Comparison of ENCODE assay signal across 24 cellular contexts in the genomic region with DNA sequence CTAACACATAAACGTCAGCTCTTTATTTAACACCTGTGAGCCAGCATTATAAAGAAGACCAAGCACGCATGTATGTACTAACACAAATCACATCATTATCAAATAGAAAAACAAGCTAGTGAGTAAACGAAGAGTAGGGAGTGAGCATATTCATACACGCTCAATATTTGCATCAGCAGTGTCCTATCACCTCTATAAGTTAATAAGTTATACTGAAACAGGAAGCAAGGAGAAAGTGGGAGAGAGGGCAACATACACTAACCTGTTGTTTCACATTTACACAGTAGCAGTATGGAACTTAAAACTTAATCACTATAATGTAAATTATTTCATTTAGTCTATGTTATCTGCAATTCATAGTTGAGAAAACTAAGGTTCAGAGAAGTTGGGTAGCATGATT.
A peak's percentile ranks its signal among the peaks of the same experiment; 100 is the strongest.
DNase-seq lines count a peak whose midpoint lies in the region; ATAC-seq, FAIRE-seq and TF ChIP-seq lines count a peak whose summit lies in the region.
"Had no signal": no experiment of that assay in that cellular context is flagged by ENCODE, and none has a peak within 500 bp of the region (broad histone marks: within the 10 kb centered on the region; RNA-seq: fewer than 3 reads in every experiment).

No MANE protein-coding gene starts in this region.

- no peaks in the 10 kb centered on the region for H3K9me2 ChIP-seq in PC-3 (replicated peaks; ENCODE audit: low read length)

- H3K27me3 ChIP-seq in OCI-LY3 (ENCODE audit: low read depth, low read length) = no peaks in the 10 kb centered on the region
- H3K27me3 ChIP-seq in PC-3 (ENCODE audit: low read length) = no peaks in the 10 kb centered on the region
- H3K27me3 ChIP-seq: BLaER1 had no signal

- H3K9me3 ChIP-seq in OCI-LY3 (ENCODE audit: insufficient read depth, low read length) (no peaks in the 10 kb centered on the region; the same call in 1 of the 2 replicates), PC-3 (ENCODE audit: low read length) (0 out of 2 replicates have a peak, but pooled peaks cover under 1% of the 10 kb centered on the region)

- H3K9me3 Mint-ChIP-seq in Calu3 (ENCODE audit: low read depth, unreplicated experiment) (no peaks in the 10 kb centered on the region), nephron (peaks cover 25% of the 10 kb centered on the region)

- H3K4me3 Mint-ChIP-seq in Calu3 (ENCODE audit: low read depth, unreplicated experiment) = peak overlapping the region; percentile 30
- H3K4me3 Mint-ChIP-seq in nephron = no peak overlapping the region
- H3K4me3 Mint-ChIP-seq: CD4-positive, CD25-positive, alpha-beta regulatory T cell; T-helper 1 cell treated with Interleukin-12 subunit alpha and Interleukin-12 subunit beta and Interleukin-4 antibody, amounts not matched to agents 30 μg/mL and 1 μg/mL, for 36 hours had no signal

- H3K4me1 Mint-ChIP-seq in Calu3 (ENCODE audit: low read depth, unreplicated experiment) = peaks cover 17% of the 10 kb centered on the region
- H3K4me1 Mint-ChIP-seq in nephron = peaks cover 20% of the 10 kb centered on the region
- H3K4me1 Mint-ChIP-seq: CD4-positive, CD25-positive, alpha-beta regulatory T cell had no signal

- H3K4me1 ChIP-seq in OCI-LY3 (ENCODE audit: low read length) = peaks cover 9% of the 10 kb centered on the region
- peaks cover 22% of the 10 kb centered on the region for H3K4me1 ChIP-seq in PC-3 (ENCODE audit: insufficient read depth, low read length)
- H3K4me1 ChIP-seq: BLaER1 had no signal

- peaks cover 5% of the 10 kb centered on the region for H3K36me3 Mint-ChIP-seq in Calu3 (ENCODE audit: insufficient read depth, unreplicated experiment)
- H3K36me3 Mint-ChIP-seq in nephron (ENCODE audit: low read depth) = no peaks in the 10 kb centered on the region
- H3K36me3 Mint-ChIP-seq: CD4-positive, CD25-positive, alpha-beta regulatory T cell had no signal

- H3K27ac ChIP-seq in OCI-LY3 (ENCODE audit: low read length) (no peak overlapping the region), PC-3 (ENCODE audit: low read length) (no peak overlapping the region)
- H3K27ac ChIP-seq: BLaER1, SK-N-MC had no signal

- H3K27ac Mint-ChIP-seq in Calu3 (ENCODE audit: unreplicated experiment) = peak overlapping the region; percentile 65
- peak overlapping the region in 2 of 3 experiments; percentile 46 to 78 for H3K27ac Mint-ChIP-seq in nephron
- H3K27ac Mint-ChIP-seq: CD4-positive, CD25-positive, alpha-beta regulatory T cell; T-helper 1 cell treated with Interleukin-12 subunit alpha and Interleukin-12 subunit beta and Interleukin-4 antibody, amounts not matched to agents 30 μg/mL and 1 μg/mL, for 36 hours had no signal

- no peak for TF ChIP-seq POLR2A in H54 (IDR thresholded peaks at IDR 0.05; ENCODE audit: low read depth, low read length)

- H3K9ac ChIP-seq in OCI-LY3 (ENCODE audit: low read length) (no peak overlapping the region), PC-3 (ENCODE audit: low read length) (no peak overlapping the region)
- H3K9ac ChIP-seq: BLaER1 had no signal

- POLR2A ChIA-PET in PC-3 (lab: Charles Lee; ENCODE audit: unreplicated experiment) = no interaction called here

- TF ChIP-seq CTCF in Calu3 (IDR thresholded peaks at IDR 0.05; ENCODE audit: unreplicated experiment) (no peak), OCI-LY3 (IDR thresholded peaks at IDR 0.05; ENCODE audit: low read depth, low read length) (no peak), nephron (IDR thresholded peaks at IDR 0.05; ENCODE audit: unreplicated experiment in 3 of 3) (no peak), PC-3 (conservative IDR thresholded peaks at IDR 0.05; ENCODE audit: low read depth, low read length) (no peak)

- H3K4me3 ChIP-seq in OCI-LY3 (ENCODE audit: low read length) = no peak overlapping the region
- H3K4me3 ChIP-seq in PC-3 (ENCODE audit: low read length) = no peak overlapping the region
- H3K4me3 ChIP-seq: BLaER1, SK-N-MC had no signal

- H3K79me2 ChIP-seq in OCI-LY3 (ENCODE audit: low read length) (no peaks in the 10 kb centered on the region), PC-3 (ENCODE audit: low read length) (no peaks in the 10 kb centered on the region)

- H3K36me3 ChIP-seq in OCI-LY3 (replicated peaks; ENCODE audit: low read depth, low read length) (no peaks in the 10 kb centered on the region), PC-3 (ENCODE audit: low read depth, low read length) (no peaks in the 10 kb centered on the region)
- H3K36me3 ChIP-seq: BLaER1 had no signal

- H3F3A ChIP-seq in PC-3 (ENCODE audit: low read length, unreplicated experiment) = no peaks in the 10 kb centered on the region

- CTCF ChIA-PET in Calu3 (lab: Charles Lee) = interaction anchor here (0.7 to 1.2 kb wide), 3 partner anchors 13 to 441 kb away, joined by 3 to 5 read pairs (median 3); no protein-coding TSS in a partner anchor
- CTCF ChIA-PET in PC-3 (lab: Charles Lee) = no interaction called here

- BruUV-seq in Calu3 (replicated peaks; lab: Mats Ljungman, UMichigan) (no TSS peak), PC-3 (replicated peaks; lab: Mats Ljungman, UMichigan) (no TSS peak)

- ATAC-seq in PC-3 = no peak

- H4K20me1 ChIP-seq in OCI-LY3 (ENCODE audit: insufficient read depth, low read length) (no peaks in the 10 kb centered on the region), PC-3 (ENCODE audit: low read length) (no peaks in the 10 kb centered on the region)
- H4K20me1 ChIP-seq: BLaER1 had no signal

- H2AFZ ChIP-seq in OCI-LY3 (ENCODE audit: low read depth, low read length) (no peak overlapping the region), PC-3 (ENCODE audit: low read length) (no peak overlapping the region)

- intact Hi-C loops in Calu3 (cut with micrococcal nuclease; ENCODE audit: unreplicated experiment) (no loop called here), PC-3 (cut with micrococcal nuclease) (no loop called here)

- DNase-seq in Calu3 = peak; percentile 5
- no peak for DNase-seq in H54 (ENCODE audit: insufficient read length, low spot score)
- no peak for DNase-seq in PC-3
- no peak for DNase-seq in activated CD4-positive, alpha-beta T cell treated with anti-CD3 and anti-CD28 coated beads for 48 hours
- DNase-seq in anterior cingulate cortex (lab: John Stamatoyannopoulos, UW) = no peak
- DNase-seq in NK-92 treated with Interleukin-12 subunit alpha and Interleukin-12 subunit beta, amount 100 ng/mL, for 24 hours (lab: John Stamatoyannopoulos, UW) = no peak
- DNase-seq: CD4-positive, CD25-positive, alpha-beta regulatory T cell; DMS53; H7; Karpas-422; NCI-H2029; NCI-H446 treated with DMSO at 0.1 percent for 48 hours; NCI-H69; OCI-M1; SIG-M5; SW 1271 had no signal

- H3K27me3 Mint-ChIP-seq in Calu3 (ENCODE audit: unreplicated experiment) (no peaks in the 10 kb centered on the region), nephron (ENCODE audit: low read depth) (no peaks in the 10 kb centered on the region)
- H3K27me3 Mint-ChIP-seq: CD4-positive, CD25-positive, alpha-beta regulatory T cell had no signal

- peak; percentile 66 for FAIRE-seq in H54 (lab: Jason Lieb, UNC)
- FAIRE-seq: G401.6, GM12891, RCC 7860 had no signal

- H3K4me2 ChIP-seq in OCI-LY3 (ENCODE audit: low read length) = peak overlapping the region; percentile 37
- H3K4me2 ChIP-seq in PC-3 (ENCODE audit: low read length) = no peak overlapping the region
- H3K4me2 ChIP-seq: BLaER1 had no signal
